Comparison of ENCODE assay signal across 8 cellular contexts in genomic region chr17:78040561-78041400, GRCh38.
DNase-seq lines count a peak whose midpoint lies in the region; ATAC-seq, FAIRE-seq and TF ChIP-seq lines count a peak whose summit lies in the region.

No MANE protein-coding gene starts in this region.

- no peak overlapping the region for H2AFZ ChIP-seq in hepatocyte

- no peaks in the 10 kb centered on the region for H4K20me1 ChIP-seq in hepatocyte (ENCODE audit: insufficient read depth, poor library complexity, severe bottlenecking)

- H3K27ac ChIP-seq in hepatocyte (peak overlapping the region; percentile 68), small intestine (ENCODE audit: low read depth in 1 of 2, low read length in 1 of 2) (peak overlapping the region; percentile 39 to 90)

- DNase-seq in COR-L47 (lab: John Stamatoyannopoulos, UW) (peak; percentile 76), M059J (ENCODE audit: low read depth) (peak; percentile 81), SKM-1 (lab: John Stamatoyannopoulos, UW; ENCODE audit: unreplicated experiment) (peak; percentile 42), astrocyte of the hippocampus (ENCODE audit: low read depth, low spot score) (peak; percentile 84), hepatocyte (ENCODE audit: low spot score) (peak; percentile 30), small intestine (peak; percentile 13)

- H3K4me3 ChIP-seq in hepatocyte (no peak overlapping the region), small intestine (ENCODE audit: low read depth in 1 of 2, low read length in 2 of 2) (peak overlapping the region in 1 of 2 donors; percentile 18)

- H3K27me3 ChIP-seq in hepatocyte (no peaks in the 10 kb centered on the region), small intestine (ENCODE audit: control insufficient read depth in 2 of 2, insufficient read depth in 2 of 2, low read length in 2 of 2) (no peaks in the 10 kb centered on the region)

- ATAC-seq in GM21423 (IDR thresholded peaks at IDR 0.05; ENCODE audit: unreplicated experiment): no peak
- no peak for ATAC-seq in HG02852 (IDR thresholded peaks at IDR 0.05; ENCODE audit: unreplicated experiment)

- H3K79me2 ChIP-seq in hepatocyte: no peaks in the 10 kb centered on the region

- H3K9me2 ChIP-seq in hepatocyte (replicated peaks; ENCODE audit: insufficient read depth): no peaks in the 10 kb centered on the region

- 66% methylated on average over 44 of the region's 44 CpGs for WGBS in hepatocyte (ENCODE audit: low lambda C conversion rate, missing lambda C conversion rate)
- WGBS in small intestine, 3 donors: 38 to 67% (median 64%) methylated on average over 44 of the region's 44 CpGs

- H3K36me3 ChIP-seq in hepatocyte (replicated peaks; ENCODE audit: insufficient read depth, low read depth): no peaks in the 10 kb centered on the region
- peaks cover 0 to 3% of the 10 kb centered on the region in 2 donors for H3K36me3 ChIP-seq in small intestine (ENCODE audit: control insufficient read depth in 2 of 2, insufficient read depth in 2 of 2, low read length in 2 of 2)

- no peak for TF ChIP-seq CTCF in hepatocyte (IDR thresholded peaks at IDR 0.05; ENCODE audit: poor library complexity)

- peak overlapping the region; percentile 73 for H3K4me2 ChIP-seq in hepatocyte

- H3K4me1 ChIP-seq in hepatocyte (ENCODE audit: insufficient read depth): peaks cover 3% of the 10 kb centered on the region
- H3K4me1 ChIP-seq in small intestine (ENCODE audit: control insufficient read depth in 2 of 2, insufficient read depth in 1 of 2, low read depth in 1 of 2, low read length in 1 of 2): no peaks in the 10 kb centered on the region

- H3K9me3 ChIP-seq in hepatocyte (ENCODE audit: low read depth) (no peaks in the 10 kb centered on the region), small intestine (ENCODE audit: control insufficient read depth, low read depth) (no peaks in the 10 kb centered on the region)

- no peak for FAIRE-seq in small intestine (lab: Jason Lieb, UNC)

Comparison
In these comparisons a context has a peak if more than half of its experiments do, and no peak if none do; other contexts are left out.
1. DNase-seq: peak in every context shown above with its lines; median percentile 84 in astrocyte of the hippocampus; 81 in M059J; 76 in COR-L47; 42 in SKM-1; 30 in hepatocyte; 13 in small intestine.